Comparison of ENCODE assay signal across 25 cellular contexts in the genomic region with DNA sequence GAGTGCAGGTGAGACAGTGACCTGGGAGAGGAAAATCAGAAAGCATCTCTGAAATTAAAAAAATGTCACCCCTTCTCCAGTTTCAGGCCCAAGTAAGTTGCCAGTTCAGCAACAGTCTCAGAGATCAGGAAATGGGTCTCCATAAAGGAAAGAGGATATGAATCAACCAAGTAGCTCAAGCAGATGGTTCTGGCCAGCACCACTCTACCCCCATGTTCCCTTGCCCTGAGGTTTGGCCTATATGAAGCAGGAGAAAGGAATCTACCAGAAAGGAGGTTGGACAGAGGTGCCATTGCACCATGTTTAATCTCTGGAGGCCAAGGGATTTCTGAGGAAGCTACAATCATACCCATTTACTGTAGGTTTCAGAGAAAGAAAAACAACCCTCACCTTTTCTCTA. TPM values are rescaled to one million over a fixed set of nuclear protein-coding genes. Genes with fewer than 3 reads are reported as not detected.
DNase-seq lines count a peak whose midpoint lies in the region; ATAC-seq, FAIRE-seq and TF ChIP-seq lines count a peak whose summit lies in the region.
"Had no signal": no experiment of that assay in that cellular context is flagged by ENCODE, and none has a peak within 500 bp of the region (broad histone marks: within the 10 kb centered on the region; RNA-seq: fewer than 3 reads in every experiment).

No MANE protein-coding gene starts in this region.

- no peak overlapping the region for H2AK9ac ChIP-seq in IMR-90 (replicated peaks; ENCODE audit: low read depth, low read length, poor library complexity)

- TF ChIP-seq POLR2A in IMR-90 (IDR thresholded peaks at IDR 0.05; ENCODE audit: low read depth, low read length), result no peak
- no peak for TF ChIP-seq POLR2A in endothelial cell of umbilical vein (IDR thresholded peaks at IDR 0.05; ENCODE audit: low read depth, low read length)

- no peak overlapping the region for H3K4ac ChIP-seq in IMR-90 (ENCODE audit: low read depth, low read length)

- peaks cover 89% of the 10 kb centered on the region for H3K36me3 ChIP-seq in A673 (ENCODE audit: insufficient read depth, low read length, poor library complexity, severe bottlenecking)
- H3K36me3 ChIP-seq in IMR-90 (ENCODE audit: control insufficient read depth, insufficient read depth, low read length), result peaks cover 7% of the 10 kb centered on the region
- H3K36me3 ChIP-seq in endothelial cell of umbilical vein (ENCODE audit: control insufficient read depth in 2 of 2, extremely low read depth in 1 of 2, insufficient read depth in 2 of 2, low read length in 2 of 2), result peaks cover 9 to 29% of the 10 kb centered on the region in 2 experiments
- peaks cover 6% of the 10 kb centered on the region for H3K36me3 ChIP-seq in osteoblast (ENCODE audit: insufficient read depth, low read length)

- in situ Hi-C loops in IMR-90 (cut with MboI; ENCODE audit: low sequenced_read_pairs), result loop anchor here (25.0 kb wide), 1 partner anchor 465 kb away; no protein-coding TSS in a partner anchor

- no peak overlapping the region for H2AK5ac ChIP-seq in IMR-90 (ENCODE audit: low read depth, low read length)

- CTCF ChIA-PET in A673 (lab: Charles Lee) (interaction anchor here (0.5 kb wide), 1 partner anchor 350 kb away, joined by 3 read pairs; no protein-coding TSS in a partner anchor), IMR-90 (lab: Yijun Ruan, JAX) (interaction anchor here (0.5 to 0.9 kb wide), 2 partner anchors 17 to 341 kb away, joined by 3 to 5 read pairs; no protein-coding TSS in a partner anchor), endothelial cell of umbilical vein (lab: Charles Lee) (interaction anchor here (1.0 to 1.7 kb wide), 5 partner anchors 8 to 77 kb away, joined by 3 to 10 read pairs (median 4); no protein-coding TSS in a partner anchor)

- intact Hi-C loops in A673 (cut with micrococcal nuclease; ENCODE audit: unreplicated experiment) (no loop called here), IMR-90 (cut with micrococcal nuclease) (no loop called here), endothelial cell of umbilical vein (cut with micrococcal nuclease) (no loop called here)

- no peak for TF ChIP-seq RAD21 in IMR-90 (IDR thresholded peaks at IDR 0.05; ENCODE audit: low read length)

- H3K4me3 ChIP-seq in A673 (ENCODE audit: low read depth, low read length, poor library complexity, severe bottlenecking) (no peak overlapping the region), IMR-90 (ENCODE audit: insufficient read depth, low read depth, low read length) (no peak overlapping the region), endothelial cell of umbilical vein (replicated peaks in 1 of 3; ENCODE audit: insufficient read depth in 1 of 3, low read depth in 1 of 3, low read length in 3 of 3) (no peak overlapping the region), osteoblast (ENCODE audit: insufficient read depth, low read length) (no peak overlapping the region)
- H3K4me3 ChIP-seq: pancreas, SK-N-MC had no signal

- H3K79me2 ChIP-seq in endothelial cell of umbilical vein (ENCODE audit: control insufficient read depth, insufficient read depth, low read length), result peaks cover 87% of the 10 kb centered on the region
- H3K79me2 ChIP-seq in osteoblast (ENCODE audit: insufficient read depth, low read length), result peaks cover 7% of the 10 kb centered on the region

- H3K27ac Mint-ChIP-seq in glutamatergic neuron (ENCODE audit: unreplicated experiment), result no peak overlapping the region
- H3K27ac Mint-ChIP-seq: activated CD4-positive, alpha-beta T cell treated with anti-CD3 and anti-CD28 coated beads for 36 hours; CD8-positive, alpha-beta T cell had no signal

- peaks cover 4 to 25% of the 10 kb centered on the region in 2 experiments; a peak in 3 of 4 replicates for H3K79me1 ChIP-seq in IMR-90 (ENCODE audit: low read depth in 1 of 2, low read length in 2 of 2)

- H2BK20ac ChIP-seq in IMR-90 (ENCODE audit: low read depth, low read length), result no peak overlapping the region

- H3K4me3 Mint-ChIP-seq in glutamatergic neuron (ENCODE audit: unreplicated experiment), result no peak overlapping the region
- H3K4me3 Mint-ChIP-seq: activated CD4-positive, alpha-beta T cell treated with anti-CD3 and anti-CD28 coated beads for 36 hours; CD8-positive, alpha-beta T cell had no signal

- H3K9ac ChIP-seq in IMR-90 (ENCODE audit: low read depth, low read length), result no peak overlapping the region
- H3K9ac ChIP-seq in endothelial cell of umbilical vein (replicated peaks; ENCODE audit: extremely low read depth, insufficient read depth, low read length), result no peak overlapping the region

- H3K56ac ChIP-seq in IMR-90 (ENCODE audit: extremely low read depth, insufficient read depth, low read length), result no peak overlapping the region

- FAIRE-seq in endothelial cell of umbilical vein (lab: Jason Lieb, UNC), result peak; percentile 87
- FAIRE-seq: pancreas had no signal

- DNase-seq in A673 (ENCODE audit: low spot score) (no peak), IMR-90 (peak; percentile 81), endothelial cell of umbilical vein (ENCODE audit: low read depth, low spot score) (peak; percentile 69), osteoblast (ENCODE audit: insufficient read length, low spot score, missing footprints) (peak; percentile 49), nucleus accumbens (lab: John Stamatoyannopoulos, UW) (no peak), glutamatergic neuron (no peak), hypothalamus (lab: John Stamatoyannopoulos, UW) (no peak)
- DNase-seq: activated CD4-positive, alpha-beta T cell treated with anti-CD3 and anti-CD28 coated beads for 36 hours; activated CD8-positive, alpha-beta memory T cell treated with anti-CD3 and anti-CD28 coated beads, Interleukin-2, amount 50 U/mL, for 4 hours; activated gamma-delta T cell; anterior cingulate cortex; CD8-positive, alpha-beta T cell; DMS79 treated with DMSO at 0.1 percent for 48 hours; Karpas-422; NCI-H1436; NCI-H2171; NCI-H748 treated with DMSO at 0.1 percent for 48 hours; OCI-M1; pancreas; stimulated activated CD4-positive, alpha-beta T cell treated with anti-CD3 and anti-CD28 coated beads, Interleukin-12 subunit alpha, Interleukin-12 subunit beta, amount 100 ng/mL, for 4 hours; stimulated activated naive CD4-positive, alpha-beta T cell treated with Interleukin-2 at 50 U/mL for 16 hours had no signal

- BruUV-seq in A673 (replicated peaks; lab: Mats Ljungman, UMichigan) (no TSS peak), IMR-90 (replicated peaks; lab: Mats Ljungman, UMichigan) (TSS peak; percentile 4), endothelial cell of umbilical vein (replicated peaks; lab: Mats Ljungman, UMichigan) (no TSS peak)

- H3K9me3 Mint-ChIP-seq in glutamatergic neuron (ENCODE audit: unreplicated experiment), result peaks cover 2% of the 10 kb centered on the region
- H3K9me3 Mint-ChIP-seq: CD8-positive, alpha-beta T cell had no signal

- H3K36me3 Mint-ChIP-seq in glutamatergic neuron (ENCODE audit: unreplicated experiment), result peaks cover 5% of the 10 kb centered on the region
- H3K36me3 Mint-ChIP-seq: CD8-positive, alpha-beta T cell had no signal

- H3K27me3 ChIP-seq in A673 (replicated peaks; ENCODE audit: insufficient read depth, low read depth, low read length, poor library complexity), result no peaks in the 10 kb centered on the region
- H3K27me3 ChIP-seq in IMR-90 (ENCODE audit: control insufficient read depth, insufficient read depth, low read length), result no peaks in the 10 kb centered on the region
- no peaks in the 10 kb centered on the region for H3K27me3 ChIP-seq in endothelial cell of umbilical vein (ENCODE audit: control insufficient read depth in 2 of 2, insufficient read depth in 2 of 2, low read length in 2 of 2)
- H3K27me3 ChIP-seq in osteoblast (ENCODE audit: insufficient read depth, low read length), result no peaks in the 10 kb centered on the region
- H3K27me3 ChIP-seq: pancreas had no signal

- peak overlapping the region; percentile 12 for H2BK5ac ChIP-seq in IMR-90 (ENCODE audit: low read depth, low read length, poor library complexity, severe bottlenecking)

- H4K91ac ChIP-seq in IMR-90 (ENCODE audit: insufficient read depth, low read depth, low read length), result no peak overlapping the region

- H3K27me3 Mint-ChIP-seq in glutamatergic neuron (ENCODE audit: unreplicated experiment), result peaks cover 3% of the 10 kb centered on the region

- H3K4me2 ChIP-seq in IMR-90 (ENCODE audit: low read depth, low read length), result no peak overlapping the region
- H3K4me2 ChIP-seq in endothelial cell of umbilical vein (ENCODE audit: insufficient read depth, low read length), result peak overlapping the region; percentile 95
- H3K4me2 ChIP-seq in osteoblast (ENCODE audit: insufficient read depth, low read length), result no peak overlapping the region

- H3K27ac ChIP-seq in A673 (ENCODE audit: low read depth, low read length, poor library complexity, severe bottlenecking) (peak overlapping the region; percentile 52), IMR-90 (ENCODE audit: insufficient read depth, low read length) (no peak overlapping the region), endothelial cell of umbilical vein (ENCODE audit: insufficient read depth, low read depth, low read length) (peak overlapping the region; percentile 56), osteoblast (ENCODE audit: low read depth, low read length) (no peak overlapping the region)
- H3K27ac ChIP-seq: epithelial cell of prostate, pancreas, SK-N-MC had no signal

- H4K20me1 ChIP-seq in IMR-90 (ENCODE audit: insufficient read depth, low read length) (no peaks in the 10 kb centered on the region), endothelial cell of umbilical vein (replicated peaks; ENCODE audit: control insufficient read depth, extremely low read depth, insufficient read depth, low read length) (no peaks in the 10 kb centered on the region), osteoblast (ENCODE audit: insufficient read depth, low read length) (no peaks in the 10 kb centered on the region)

- H3K18ac ChIP-seq in IMR-90 (ENCODE audit: low read depth, low read length), result peak overlapping the region; percentile 70; the same call in 1 of the 2 replicates

- dilution Hi-C loops in IMR-90 (cut with HindIII; ENCODE audit: low sequenced_read_pairs, unreplicated experiment) (no loop called here), endothelial cell of umbilical vein (cut with MboI; ENCODE audit: extremely low pct_ligation_motif_present, low sequenced_read_pairs) (no loop called here)

- H2AFZ ChIP-seq in IMR-90 (replicated peaks; ENCODE audit: low read length, poor library complexity), result no peak overlapping the region
- no peak overlapping the region for H2AFZ ChIP-seq in endothelial cell of umbilical vein (ENCODE audit: low read depth, low read length)
- H2AFZ ChIP-seq in osteoblast (ENCODE audit: low read length), result no peak overlapping the region

- peak; percentile 43 for ATAC-seq in IMR-90 (ENCODE audit: low read depth)
- ATAC-seq in GM18502 (IDR thresholded peaks at IDR 0.05; ENCODE audit: poor library complexity, unreplicated experiment), result no peak
- ATAC-seq: activated CD4-positive, alpha-beta T cell treated with anti-CD3 and anti-CD28 coated beads for 36 hours; CD8-positive, alpha-beta T cell; left lobe of liver; pancreas had no signal

- H3K4me1 ChIP-seq in A673 (ENCODE audit: insufficient read depth, low read length, poor library complexity, severe bottlenecking) (peaks cover 79% of the 10 kb centered on the region), IMR-90 (ENCODE audit: control insufficient read depth, insufficient read depth, low read length) (peaks cover 18% of the 10 kb centered on the region), endothelial cell of umbilical vein (ENCODE audit: control insufficient read depth, extremely low read depth, insufficient read depth, low read length) (peaks cover 70% of the 10 kb centered on the region), osteoblast (ENCODE audit: insufficient read depth, low read length) (peaks cover 29% of the 10 kb centered on the region)

- H2BK120ac ChIP-seq in IMR-90 (ENCODE audit: low read depth, low read length), result no peak overlapping the region; the same call in 1 of the 2 replicates

- no peak overlapping the region for H4K5ac ChIP-seq in IMR-90 (ENCODE audit: low read depth, low read length)

- POLR2A ChIA-PET in A673 (lab: Charles Lee; ENCODE audit: low non-redundant PET), result interaction anchor here (0.6 kb wide), 1 partner anchor 33 kb away, joined by 3 read pairs; no protein-coding TSS in a partner anchor
- POLR2A ChIA-PET in IMR-90 (lab: Charles Lee; ENCODE audit: unreplicated experiment), result no interaction called here
- POLR2A ChIA-PET in endothelial cell of umbilical vein (lab: Charles Lee), result interaction anchor here (1.0 kb wide), 1 partner anchor 9 kb away, joined by 4 read pairs; no protein-coding TSS in a partner anchor

- 0 out of 4 replicates have a peak overlapping the region, but pooled peaks of 1 of the 2 experiments have one; percentile 20 for H4K8ac ChIP-seq in IMR-90 (ENCODE audit: low read depth in 2 of 2, low read length in 2 of 2)

- H3K9me1 ChIP-seq in IMR-90 (ENCODE audit: insufficient read depth, low read length) (peaks cover 8% of the 10 kb centered on the region; the same call in 1 of the 2 replicates), endothelial cell of umbilical vein (replicated peaks; ENCODE audit: control insufficient read depth, extremely low read depth, insufficient read depth, low read length) (no peaks in the 10 kb centered on the region)

- no peak for TF ChIP-seq CTCF in A673 (conservative IDR thresholded peaks at IDR 0.05; ENCODE audit: low read depth, low read length)
- TF ChIP-seq CTCF in IMR-90 (conservative IDR thresholded peaks at IDR 0.05; ENCODE audit: low read depth, low read length), result no peak
- TF ChIP-seq CTCF in endothelial cell of umbilical vein (IDR thresholded peaks at IDR 0.05; ENCODE audit: extremely low read depth in 1 of 2, insufficient read depth in 1 of 2, low read depth in 1 of 2, low read length in 2 of 2), result no peak
- TF ChIP-seq CTCF in osteoblast (IDR thresholded peaks at IDR 0.05; ENCODE audit: extremely low read depth, low read depth, low read length), result no peak
- no peak for TF ChIP-seq CTCF in glutamatergic neuron (IDR thresholded peaks at IDR 0.05; ENCODE audit: partially characterized antibody, unreplicated experiment)

- no peak overlapping the region for H3K23ac ChIP-seq in IMR-90 (ENCODE audit: low read depth, low read length)

- H3K9me3 ChIP-seq in A673 (ENCODE audit: low read depth, low read length, poor library complexity, severe bottlenecking) (no peaks in the 10 kb centered on the region), IMR-90 (ENCODE audit: control insufficient read depth, insufficient read depth, low read length) (no peaks in the 10 kb centered on the region), endothelial cell of umbilical vein (replicated peaks; ENCODE audit: control insufficient read depth, insufficient read depth, low read length) (no peaks in the 10 kb centered on the region), osteoblast (ENCODE audit: low read depth, low read length) (no peaks in the 10 kb centered on the region)
- H3K9me3 ChIP-seq: pancreas had no signal

- H3K14ac ChIP-seq in IMR-90 (replicated peaks; ENCODE audit: low read depth, low read length), result peak overlapping the region; percentile 70

- H2BK15ac ChIP-seq in IMR-90 (ENCODE audit: low read depth, low read length), result no peak overlapping the region

- no peaks in the 10 kb centered on the region for H3K4me1 Mint-ChIP-seq in glutamatergic neuron (ENCODE audit: low read depth, unreplicated experiment)
- H3K4me1 Mint-ChIP-seq: activated CD4-positive, alpha-beta T cell treated with anti-CD3 and anti-CD28 coated beads for 36 hours had no signal

RNA-seq across cellular contexts. Expression of a gene that starts 7.7 kb away (rescaled TPM):
- 82.7 and 89.1 TPM in 2 replicates for total RNA-seq in A673 (2021)
- total RNA-seq in IMR-90 (2012; rRNA removed), result 7.7 and 10.3 TPM in 2 replicates
- 3.1 and 3.7 TPM in 2 replicates for polyA plus RNA-seq in IMR-90 (2012; rRNA removed)
- polyA plus RNA-seq in IMR-90 (2012; cell fraction: cytosol; rRNA removed), result 1.7 and 2.3 TPM in 2 replicates
- polyA plus RNA-seq in IMR-90 (2012; cell fraction: nucleus; rRNA removed; ENCODE audit: low replicate concordance), result 1.5 and 4.4 TPM in 2 replicates
- total RNA-seq in endothelial cell of umbilical vein, result 109 and 112 TPM in 2 replicates
- 50.4 and 56.6 TPM in 2 replicates for polyA plus RNA-seq in endothelial cell of umbilical vein
- 49.5 and 50.2 TPM in 2 replicates for polyA plus RNA-seq in endothelial cell of umbilical vein (2011; cell fraction: cytosol; rRNA removed)
- polyA plus RNA-seq in endothelial cell of umbilical vein (2011; cell fraction: nucleus; rRNA removed), result 65.8 and 87.7 TPM in 2 replicates
- polyA plus RNA-seq in endothelial cell of umbilical vein (2012), result 85.1 and 115 TPM in 2 replicates
- 141 and 152 TPM in 2 replicates for polyA minus RNA-seq in endothelial cell of umbilical vein
- polyA minus RNA-seq in endothelial cell of umbilical vein (2011; cell fraction: cytosol; rRNA and poly(A)+ RNA removed), result 11.5 TPM
- polyA minus RNA-seq in endothelial cell of umbilical vein (2011; cell fraction: nucleus; rRNA and poly(A)+ RNA removed), result 58.9 and 89.5 TPM in 2 replicates
- 12.7 and 16.2 TPM in 2 replicates for total RNA-seq in osteoblast
- total RNA-seq in glutamatergic neuron (ENCODE audit: unreplicated experiment), result 2.0 TPM

Comparison
In these comparisons a context has a peak if more than half of its experiments do, and no peak if none do; other contexts are left out.
1. DNase-seq: peak in IMR-90 (single experiment), endothelial cell of umbilical vein (single experiment) and osteoblast (single experiment); none in A673 (single experiment), nucleus accumbens (0 of 56), glutamatergic neuron (single experiment) and hypothalamus (0 of 51).
2. H3K27ac ChIP-seq: peak in A673 (single experiment) and endothelial cell of umbilical vein (single experiment); none in IMR-90 (single experiment) and osteoblast (single experiment).